ENCODE assay signal across 10 cellular contexts in the genomic region with DNA sequence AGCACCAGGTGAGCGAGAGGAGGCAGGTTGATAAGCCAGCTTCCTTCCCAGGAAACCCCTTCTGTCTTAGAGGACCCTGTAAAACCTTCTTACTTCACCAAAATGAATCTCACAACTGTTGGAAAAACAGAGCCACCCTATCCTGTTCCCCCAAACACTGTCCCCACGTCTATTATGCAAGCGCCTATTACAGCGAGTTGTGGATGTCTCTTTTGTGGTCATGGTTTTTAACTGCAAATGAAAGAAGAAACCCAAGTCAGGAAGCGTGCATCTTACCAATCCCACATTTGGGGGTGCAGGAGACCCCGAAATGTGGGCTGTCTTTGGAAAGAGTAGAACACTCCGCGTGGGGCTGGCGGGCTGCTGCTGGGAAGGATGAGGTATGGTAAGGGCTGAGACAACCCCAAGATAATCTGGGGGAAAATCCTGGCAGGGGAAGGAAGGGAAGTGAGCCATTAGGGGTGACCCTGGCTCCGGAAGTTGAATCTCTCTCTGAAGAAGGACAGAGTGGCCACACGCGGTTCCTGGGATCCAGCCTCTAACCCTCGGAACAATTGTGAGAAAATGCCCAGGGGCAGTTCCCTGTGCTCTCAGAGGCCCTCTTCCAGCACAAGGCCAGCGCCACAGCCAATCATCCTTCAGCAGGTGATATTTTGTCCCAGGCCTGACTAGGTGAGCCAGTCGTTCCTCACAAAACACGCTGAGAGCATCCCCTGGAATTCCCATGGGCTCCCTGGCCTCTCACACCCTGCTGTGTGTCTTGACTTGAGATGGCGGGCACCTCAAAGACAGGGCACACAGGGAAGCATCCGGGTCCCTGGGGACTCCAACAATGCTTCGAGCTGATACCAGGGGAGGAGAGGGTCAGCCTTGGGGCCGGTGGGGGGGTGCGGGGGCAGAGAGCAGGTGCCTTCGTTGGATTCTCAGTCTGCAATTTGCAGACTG.
DNase-seq lines count a peak whose midpoint lies in the region; ATAC-seq, FAIRE-seq and TF ChIP-seq lines count a peak whose summit lies in the region.
"Had no signal": no experiment of that assay in that cellular context is flagged by ENCODE, and none has a peak within 500 bp of the region (broad histone marks: within the 10 kb centered on the region; RNA-seq: fewer than 3 reads in every experiment).

No MANE protein-coding gene starts in this region.

- SMC1A ChIA-PET in GM12878 (lab: Charles Lee; ENCODE audit: uncharacterized antibody, unreplicated experiment), result interaction anchor here (0.8 to 10.1 kb wide), 2 partner anchors 53 to 61 kb away, joined by 4 to 143 read pairs; no protein-coding TSS in a partner anchor

- no peaks in the 10 kb centered on the region for H3K79me2 ChIP-seq in GM12878 (ENCODE audit: control insufficient read depth, insufficient read depth, low read length)

- in situ Hi-C loops in GM12878 (cut with MboI), result no loop called here

- POLR2A ChIA-PET in GM12878 (lab: Charles Lee), result interaction anchor here (0.6 kb wide), 1 partner anchor 260 kb away, joined by 5 read pairs; no protein-coding TSS in a partner anchor

- H3K4me1 ChIP-seq in GM12878 (ENCODE audit: control insufficient read depth, insufficient read depth, low read length) (peaks cover 3% of the 10 kb centered on the region), lower lobe of right lung (peaks cover 20% of the 10 kb centered on the region)

- FAIRE-seq in GM12878 (lab: Jason Lieb, UNC) (no peak), GM12892 (lab: Jason Lieb, UNC) (no peak)

- intact Hi-C loops in GM12878 (cut with micrococcal nuclease; ENCODE audit: unreplicated experiment) (no loop called here), lower lobe of right lung (cut with DNase I) (no loop called here)

- no peak overlapping the region for H3K4me2 ChIP-seq in GM12878 (ENCODE audit: control insufficient read depth, insufficient read depth)

- RAD21 ChIA-PET in GM12878 (lab: Charles Lee; ENCODE audit: unreplicated experiment), result interaction anchor here (1.1 to 13.1 kb wide), 2 partner anchors 65 to 305 kb away, joined by 4 to 155 read pairs; no protein-coding TSS in a partner anchor

- ATAC-seq in GM12878, result no peak; the same call in 2 of the 3 replicates
- peak; percentile 43 to 57 for ATAC-seq in lower lobe of right lung
- no peak for ATAC-seq in HG03460 (IDR thresholded peaks at IDR 0.05; ENCODE audit: unreplicated experiment)
- no peak for ATAC-seq in HG02588 (IDR thresholded peaks at IDR 0.05; ENCODE audit: unreplicated experiment)

- H4K20me1 ChIP-seq in GM12878 (ENCODE audit: control insufficient read depth, insufficient read depth), result peaks cover 20% of the 10 kb centered on the region

- H3K27ac ChIP-seq in HL-60 (replicated peaks) (peak overlapping the region; percentile 99), GM12878 (ENCODE audit: control insufficient read depth, insufficient read depth) (no peak overlapping the region), lower lobe of right lung (peak overlapping the region; percentile 12)
- H3K27ac ChIP-seq: cardiac muscle cell, SJSA1 had no signal

- H2AFZ ChIP-seq in GM12878 (ENCODE audit: control insufficient read depth, low read depth, low read length), result no peak overlapping the region

- H3K36me3 ChIP-seq in GM12878 (ENCODE audit: control insufficient read depth in 2 of 2, insufficient read depth in 2 of 2, low read length in 1 of 2) (no peaks in the 10 kb centered on the region), lower lobe of right lung (no peaks in the 10 kb centered on the region), MG63 (no peaks in the 10 kb centered on the region)
- H3K36me3 ChIP-seq: cardiac muscle cell, SJSA1 had no signal

- TF ChIP-seq RAD21 in GM12878 (IDR thresholded peaks at IDR 0.05; ENCODE audit: insufficient read depth, low read depth, low read length), result no peak

- TF ChIP-seq CTCF in HL-60 (IDR thresholded peaks at IDR 0.05; ENCODE audit: insufficient read depth, low read length) (no peak), GM12878 (IDR thresholded peaks at IDR 0.05 in 2 of 3, conservative IDR thresholded peaks at IDR 0.05 in 1 of 3; ENCODE audit: control insufficient read depth in 2 of 3, extremely low read depth in 1 of 3, insufficient read depth in 1 of 3, low read depth in 3 of 3, low read length in 3 of 3) (no peak), lower lobe of right lung (IDR thresholded peaks at IDR 0.05) (no peak)

- no peak overlapping the region for H3K9ac ChIP-seq in GM12878 (ENCODE audit: control insufficient read depth, insufficient read depth, low read length)

- peaks cover 3% of the 10 kb centered on the region for H3K27me3 ChIP-seq in HL-60 (ENCODE audit: insufficient read depth, poor library complexity, severe bottlenecking)
- H3K27me3 ChIP-seq in GM12878 (replicated peaks in 1 of 2; ENCODE audit: control insufficient read depth in 2 of 2, insufficient read depth in 2 of 2, low read length in 1 of 2), result peaks cover 26 to 30% of the 10 kb centered on the region in 2 experiments
- H3K27me3 ChIP-seq in lower lobe of right lung (ENCODE audit: low read depth), result peaks cover 8% of the 10 kb centered on the region
- peaks cover 29% of the 10 kb centered on the region for H3K27me3 ChIP-seq in MG63
- H3K27me3 ChIP-seq: cardiac muscle cell, SJSA1 had no signal

- BruUV-seq in GM12878 (replicated peaks; lab: Mats Ljungman, UMichigan), result no TSS peak

- DNase-seq in Ammon's horn (ENCODE audit: low spot score) (peak; percentile 29), HL-60 (ENCODE audit: low read depth in 1 of 2, low spot score in 1 of 2) (peak; percentile 97 to 100), GM12878 (ENCODE audit: low read depth, low spot score) (no peak), lower lobe of right lung (peak; percentile 68), GM12892 (ENCODE audit: insufficient read length) (no peak), MG63 (no peak)

- no peak for TF ChIP-seq EP300 in GM12878 (IDR thresholded peaks at IDR 0.05; ENCODE audit: borderline replicate concordance in 1 of 2, control insufficient read depth in 1 of 2, low read depth in 2 of 2, low read length in 2 of 2)

- CTCF ChIA-PET in GM12878 (lab: Yijun Ruan, JAX), result no interaction called here

- no peak for TF ChIP-seq POLR2A in GM12878 (IDR thresholded peaks at IDR 0.05; ENCODE audit: low read depth, low read length)
- TF ChIP-seq POLR2A in GM12892 (IDR thresholded peaks at IDR 0.05; ENCODE audit: low read depth, low read length), result no peak

- H3K4me3 ChIP-seq in HL-60 (replicated peaks; ENCODE audit: insufficient read depth, low read length) (peak overlapping the region; percentile 13), GM12878 (no peak overlapping the region), lower lobe of right lung (no peak overlapping the region), MG63 (no peak overlapping the region)
- H3K4me3 ChIP-seq: cardiac muscle cell, SJSA1 had no signal

- H3K9me3 ChIP-seq in GM12878 (replicated peaks; ENCODE audit: control insufficient read depth, insufficient read depth, low read length) (no peaks in the 10 kb centered on the region; the same call in 1 of the 3 replicates), lower lobe of right lung (no peaks in the 10 kb centered on the region), MG63 (no peaks in the 10 kb centered on the region)
- H3K9me3 ChIP-seq: SJSA1 had no signal

- 44% methylated on average over 22 of the region's 22 CpGs for WGBS in GM12878 (ENCODE audit: insufficient coverage, insufficient replicate concordance, low lambda C conversion rate, missing lambda C conversion rate)

TF ChIP-seq in GM12878, 131 proteins besides CTCF, POLR2A, EP300 and RAD21 (continues in another document):
- TF ChIP-seq RUNX3 (IDR thresholded peaks at IDR 0.05; ENCODE audit: low read length) (peak; percentile 39), EZH2 (IDR thresholded peaks at IDR 0.05; ENCODE audit: borderline replicate concordance, control insufficient read depth, low read depth, low read length) (no peak), CREM (IDR thresholded peaks at IDR 0.05; ENCODE audit: low read depth) (no peak), SPI1 (IDR thresholded peaks at IDR 0.05; ENCODE audit: borderline replicate concordance, insufficient read depth, low read depth, low read length) (peak; percentile 18; the same call in 1 of the 2 replicates), BRCA1 (IDR thresholded peaks at IDR 0.05; ENCODE audit: low read depth, low read length) (no peak), CBFB (IDR thresholded peaks at IDR 0.05; ENCODE audit: low read depth) (no peak), RFX5 (IDR thresholded peaks at IDR 0.05; ENCODE audit: low read depth, low read length) (no peak), MEF2A (IDR thresholded peaks at IDR 0.05; ENCODE audit: insufficient read depth, low read depth, low read length) (0 out of 2 replicates have a peak, but pooled peaks have one; percentile 13), SP1 (IDR thresholded peaks at IDR 0.05; ENCODE audit: low read depth, low read length) (no peak), PML (IDR thresholded peaks at IDR 0.05; ENCODE audit: low read length) (no peak)
- TF ChIP-seq, protein P1, sequence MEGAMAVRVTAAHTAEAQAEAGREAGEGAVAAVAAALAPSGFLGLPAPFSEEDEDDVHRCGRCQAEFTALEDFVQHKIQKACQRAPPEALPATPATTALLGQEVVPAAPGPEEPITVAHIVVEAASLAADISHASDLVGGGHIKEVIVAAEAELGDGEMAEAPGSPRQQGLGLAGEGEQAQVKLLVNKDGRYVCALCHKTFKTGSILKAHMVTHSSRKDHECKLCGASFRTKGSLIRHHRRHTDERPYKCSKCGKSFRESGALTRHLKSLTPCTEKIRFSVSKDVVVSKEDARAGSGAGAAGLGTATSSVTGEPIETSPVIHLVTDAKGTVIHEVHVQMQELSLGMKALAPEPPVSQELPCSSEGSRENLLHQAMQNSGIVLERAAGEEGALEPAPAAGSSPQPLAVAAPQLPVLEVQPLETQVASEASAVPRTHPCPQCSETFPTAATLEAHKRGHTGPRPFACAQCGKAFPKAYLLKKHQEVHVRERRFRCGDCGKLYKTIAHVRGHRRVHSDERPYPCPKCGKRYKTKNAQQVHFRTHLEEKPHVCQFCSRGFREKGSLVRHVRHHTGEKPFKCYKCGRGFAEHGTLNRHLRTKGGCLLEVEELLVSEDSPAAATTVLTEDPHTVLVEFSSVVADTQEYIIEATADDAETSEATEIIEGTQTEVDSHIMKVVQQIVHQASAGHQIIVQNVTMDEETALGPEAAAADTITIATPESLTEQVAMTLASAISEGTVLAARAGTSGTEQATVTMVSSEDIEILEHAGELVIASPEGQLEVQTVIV (IDR thresholded peaks at IDR 0.05; ENCODE audit: borderline replicate concordance, partially characterized antibody), result no peak

Comparison
In these comparisons a context has a peak if more than half of its experiments do, and no peak if none do; other contexts are left out.
1. DNase-seq: peak in Ammon's horn (single experiment), HL-60 (2 of 2) and lower lobe of right lung (single experiment); none in GM12878 (single experiment), GM12892 (single experiment) and MG63 (single experiment).
2. ATAC-seq: peak in lower lobe of right lung (2 of 2); none in GM12878 (single experiment), HG03460 (single experiment) and HG02588 (single experiment).